In the genomic region with DNA sequence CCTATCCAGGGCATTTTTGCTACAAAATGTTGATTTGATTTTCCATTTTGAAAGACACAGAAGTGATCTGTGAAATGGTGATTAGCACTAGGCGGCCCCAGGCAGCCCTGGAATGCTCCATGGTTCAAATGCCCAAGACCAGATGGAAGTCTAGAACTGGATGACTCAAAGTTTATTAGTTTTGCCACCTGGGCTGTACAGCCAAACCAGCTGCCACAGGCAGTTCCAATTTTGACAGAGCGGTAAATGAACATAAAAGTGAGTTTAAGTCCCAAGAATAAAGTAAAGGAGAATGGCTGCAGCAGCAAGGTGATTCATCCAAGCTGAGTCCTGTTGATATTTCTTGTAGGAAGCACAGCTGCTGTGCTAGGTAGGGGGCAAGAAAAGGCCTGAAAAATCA, we compare ENCODE assay signal across 1 cellular context.
TF ChIP-seq lines count a peak whose summit lies in the region.

No MANE protein-coding gene starts in this region.

TF ChIP-seq in endothelial cell of umbilical vein, 7 proteins besides CTCF, POLR2A, EP300 and RAD21 (continued from another document):
- no peak for TF ChIP-seq JUN (IDR thresholded peaks at IDR 0.05; ENCODE audit: borderline replicate concordance, insufficient read depth, insufficient read length, low read depth)
- TF ChIP-seq FOS (IDR thresholded peaks at IDR 0.05; ENCODE audit: borderline replicate concordance, insufficient read depth, low read length) = peak; percentile 18
- TF ChIP-seq POLR2AphosphoS5 (IDR thresholded peaks at IDR 0.05; ENCODE audit: insufficient read depth, low read depth, low read length) = no peak
- TF ChIP-seq EZH2 (IDR thresholded peaks at IDR 0.05; ENCODE audit: borderline replicate concordance, low read depth, low read length, severe bottlenecking) = no peak
